In genomic region chr1:84116558-84116957, GRCh38 we compare ENCODE assay signal across 25 cellular contexts.
"Had no signal": no experiment of that assay in that cellular context is flagged by ENCODE, and none has a peak within 500 bp of the region (broad histone marks: within the 10 kb centered on the region; RNA-seq: fewer than 3 reads in every experiment).

No MANE protein-coding gene starts in this region.

- ATAC-seq: activated CD8-positive, alpha-beta memory T cell treated with anti-CD3 and anti-CD28 coated beads, Interleukin-2, amount 10 ng/mL, durations not matched to agents 7 days and 5 days; T-cell; WTC11 had no signal

- H3K9me3 Mint-ChIP-seq: activated naive CD4-positive, alpha-beta T cell treated with anti-CD3 and anti-CD28 coated beads, Interleukin-2, amount 50 U/mL, for 24 hours; activated T-cell treated with anti-CD3 and anti-CD28 coated beads, Interleukin-2, amount 50 U/mL, for 24 hours; activated T-helper 1 cell treated with anti-CD3 and anti-CD28 coated beads, Interleukin-12 subunit alpha, Interleukin-12 subunit beta, Interleukin-2, Interleukin-4 antibody, amounts not matched to agents 30 ng/mL and 10 ng/mL and 1 ng/mL, durations not matched to agents 14 hours and 24 hours and 36 hours; central memory CD8-positive, alpha-beta T cell; T-cell; WTC11 had no signal

- H3K4me3 Mint-ChIP-seq: activated CD8-positive, alpha-beta memory T cell treated with anti-CD3 and anti-CD28 coated beads, Interleukin-2, amount 10 ng/mL, durations not matched to agents 7 days and 5 days; activated naive CD4-positive, alpha-beta T cell treated with anti-CD3 and anti-CD28 coated beads, Interleukin-2, amount 50 U/mL, for 24 hours; activated T-cell treated with anti-CD3 and anti-CD28 coated beads, Interleukin-2, amount 50 U/mL, for 24 hours; activated T-helper 1 cell treated with anti-CD3 and anti-CD28 coated beads, Interleukin-12 subunit alpha, Interleukin-12 subunit beta, Interleukin-2, Interleukin-4 antibody, amounts not matched to agents 30 ng/mL and 10 ng/mL and 1 ng/mL, durations not matched to agents 14 hours and 24 hours and 36 hours; brain; central memory CD8-positive, alpha-beta T cell; T-cell; WTC11 had no signal

- DNase-seq: activated CD4-positive, alpha-beta T cell treated with anti-CD3 and anti-CD28 coated beads for 48 hours; activated CD4-positive, alpha-beta T cell treated with anti-CD3 and anti-CD28 coated beads, Interleukin-2, amount 50 U/mL, for 4 hours; activated CD4-positive, CD25-positive, alpha-beta regulatory T cell treated with anti-CD3 and anti-CD28 coated beads, Interleukin-2, amount 50 U/mL, for 72 hours; activated CD8-positive, alpha-beta memory T cell treated with anti-CD3 and anti-CD28 coated beads, Interleukin-2, amount 10 ng/mL, durations not matched to agents 7 days and 5 days; activated effector memory CD4-positive, alpha-beta T cell treated with Interleukin-2 at 50 U/mL for 16 hours; activated naive CD4-positive, alpha-beta T cell; activated T-cell treated with anti-CD3 and anti-CD28 coated beads, Interleukin-2, amount 50 U/mL, for 24 hours; amygdala; cortex of kidney; Karpas-422; NCI-H1105; NCI-H1436; NCI-H1694 treated with DMSO at 0.1 percent for 48 hours; NCI-H2029 treated with DMSO at 0.1 percent for 48 hours; NCI-H524; PC-9; SIG-M5; T-cell; T-helper 2 cell; T1000 had no signal

- H3K27me3 Mint-ChIP-seq: activated CD8-positive, alpha-beta memory T cell treated with anti-CD3 and anti-CD28 coated beads, Interleukin-2, amount 10 ng/mL, durations not matched to agents 7 days and 5 days; activated naive CD4-positive, alpha-beta T cell treated with anti-CD3 and anti-CD28 coated beads, Interleukin-2, amount 50 U/mL, for 24 hours; activated T-cell treated with anti-CD3 and anti-CD28 coated beads, Interleukin-2, amount 50 U/mL, for 24 hours; brain; central memory CD8-positive, alpha-beta T cell; T-cell had no signal

- H3K36me3 Mint-ChIP-seq: activated CD8-positive, alpha-beta memory T cell treated with anti-CD3 and anti-CD28 coated beads, Interleukin-2, amount 10 ng/mL, durations not matched to agents 7 days and 5 days; activated naive CD4-positive, alpha-beta T cell treated with anti-CD3 and anti-CD28 coated beads, Interleukin-2, amount 50 U/mL, for 24 hours; T-cell; WTC11 had no signal

- H3K27ac Mint-ChIP-seq: activated CD8-positive, alpha-beta memory T cell treated with anti-CD3 and anti-CD28 coated beads, Interleukin-2, amount 10 ng/mL, durations not matched to agents 7 days and 5 days; activated naive CD4-positive, alpha-beta T cell treated with anti-CD3 and anti-CD28 coated beads, Interleukin-2, amount 50 U/mL, for 24 hours; activated T-cell treated with anti-CD3 and anti-CD28 coated beads, Interleukin-2, amount 50 U/mL, for 24 hours; activated T-helper 1 cell treated with anti-CD3 and anti-CD28 coated beads, Interleukin-12 subunit alpha, Interleukin-12 subunit beta, Interleukin-2, Interleukin-4 antibody, amounts not matched to agents 30 ng/mL and 10 ng/mL and 1 ng/mL, durations not matched to agents 14 hours and 24 hours and 36 hours; brain; T-cell; WTC11 had no signal
